Comparison of ENCODE assay signal across 19 cellular contexts in the genomic region with DNA sequence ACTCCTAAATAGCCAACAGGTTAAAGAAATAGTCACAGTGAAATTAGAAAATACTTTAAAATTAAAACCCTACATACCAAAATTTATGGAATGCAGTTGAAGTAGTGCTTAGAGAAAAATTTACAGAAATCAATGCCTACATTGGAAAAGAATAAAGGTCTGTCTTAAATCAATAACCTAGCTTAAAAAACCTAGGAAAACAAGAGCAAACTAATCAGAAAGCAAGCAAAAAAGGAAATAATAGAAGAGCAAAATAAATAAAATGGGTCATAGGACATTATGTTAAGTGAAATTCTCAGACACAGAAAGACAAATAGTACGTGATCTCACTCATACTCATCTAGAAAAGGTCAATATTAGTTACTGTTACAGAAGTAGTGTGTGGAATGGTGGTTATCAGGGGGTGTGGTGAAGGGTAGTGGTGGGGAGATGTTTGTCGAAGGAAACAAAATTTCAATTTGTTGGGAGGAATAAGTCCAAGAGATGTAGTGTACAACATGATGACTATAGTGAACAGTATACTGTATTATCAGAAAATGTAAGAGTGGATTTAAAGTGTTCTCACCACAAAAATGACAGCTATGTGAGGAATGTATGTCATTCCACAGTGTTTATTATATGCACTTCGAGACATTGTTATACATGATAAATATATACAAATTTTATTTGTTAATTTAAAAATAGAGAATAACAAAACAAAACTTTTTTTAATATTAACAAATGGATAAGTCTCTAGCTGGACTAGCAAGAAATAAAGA.
"Had no signal": no experiment of that assay in that cellular context is flagged by ENCODE, and none has a peak within 500 bp of the region (broad histone marks: within the 10 kb centered on the region; RNA-seq: fewer than 3 reads in every experiment).

No MANE protein-coding gene starts in this region.

- H3K4me3 ChIP-seq: mucosa of descending colon, testis had no signal

- DNase-seq: activated CD4-positive, alpha-beta T cell treated with anti-CD3 and anti-CD28 coated beads for 1 hour; activated CD4-positive, alpha-beta T cell treated with anti-CD3 and anti-CD28 coated beads, Interleukin-2, amount 50 U/mL, for 48 hours; activated CD8-positive, alpha-beta memory T cell treated with anti-CD3 and anti-CD28 coated beads, Interleukin-2, amount 10 ng/mL, durations not matched to agents 7 days and 5 days; activated effector memory CD4-positive, alpha-beta T cell treated with anti-CD3 and anti-CD28 coated beads, Interleukin-2, amount 50 U/mL, for 16 hours; activated T-cell treated with anti-CD3 and anti-CD28 coated beads, Interleukin-2, amount 50 U/mL, for 4 hours; amygdala; glutamatergic neuron; immature natural killer cell; left cardiac atrium; mucosa of descending colon; natural killer cell; nucleus accumbens; stimulated activated CD4-positive, alpha-beta T cell treated with anti-CD3 and anti-CD28 coated beads, Interleukin-4, amount 100 ng/mL, for 1 hour; stimulated activated CD8-positive, alpha-beta memory T cell treated with anti-CD3 and anti-CD28 coated beads, Interleukin-4, amount 100 ng/mL, for 48 hours; stimulated activated naive CD8-positive, alpha-beta T cell treated with anti-CD3 and anti-CD28 coated beads, Interleukin-15, amount 100 ng/mL, for 72 hours; testis had no signal

- H3K9me3 ChIP-seq: testis had no signal

- ATAC-seq: activated CD8-positive, alpha-beta memory T cell treated with anti-CD3 and anti-CD28 coated beads, Interleukin-2, amount 10 ng/mL, durations not matched to agents 7 days and 5 days; activated naive CD4-positive, alpha-beta T cell treated with anti-CD3 and anti-CD28 coated beads, Interleukin-2, amount 50 U/mL, for 72 hours; activated T-cell treated with anti-CD3 and anti-CD28 coated beads, Interleukin-2, amount 50 U/mL, for 4 hours; esophagus mucosa; left cardiac atrium; mucosa of descending colon; natural killer cell; sciatic nerve; stimulated activated naive CD8-positive, alpha-beta T cell treated with anti-CD3 and anti-CD28 coated beads, Interleukin-15, amount 100 ng/mL, for 72 hours had no signal

- H3K27me3 ChIP-seq: testis had no signal

- H3K4me1 ChIP-seq: testis had no signal

- H3K27ac ChIP-seq: testis had no signal
